In the genomic region with DNA sequence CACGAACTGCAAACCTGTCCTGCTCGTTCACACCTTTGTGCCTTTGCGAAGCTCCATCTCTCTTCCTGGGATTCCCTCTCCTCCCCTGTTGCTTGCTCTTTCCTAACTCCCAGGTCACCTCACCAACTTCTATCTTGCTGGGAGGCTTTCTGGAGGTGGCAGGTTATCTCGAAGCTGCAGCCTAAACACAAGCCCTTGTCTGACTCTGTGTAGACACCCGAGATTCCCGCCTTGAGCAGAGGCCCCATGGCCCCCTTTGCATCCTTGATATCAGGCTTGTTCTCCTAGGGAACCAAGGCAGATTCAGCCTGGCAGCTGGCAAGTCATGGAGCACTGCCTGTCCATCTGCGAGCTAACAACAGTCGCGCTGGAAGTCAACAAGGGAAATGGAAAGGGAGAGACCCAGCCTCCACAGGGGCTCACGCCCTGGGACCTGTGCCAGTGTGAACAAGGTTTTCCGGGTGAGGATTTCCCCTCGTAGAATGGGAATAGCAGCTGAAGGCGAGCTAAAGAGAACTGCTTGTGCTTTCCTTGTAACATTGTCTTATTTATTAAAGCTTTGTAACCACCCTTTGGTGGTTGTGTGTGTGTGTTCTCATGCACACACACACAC, we compare ENCODE assay signal across 1 cellular context.
TF ChIP-seq lines count a peak whose summit lies in the region.

No MANE protein-coding gene starts in this region.

TF ChIP-seq in GM23338, 12 proteins besides CTCF, POLR2A, EP300 and RAD21 (continued from another document):
- TF ChIP-seq, protein P1, sequence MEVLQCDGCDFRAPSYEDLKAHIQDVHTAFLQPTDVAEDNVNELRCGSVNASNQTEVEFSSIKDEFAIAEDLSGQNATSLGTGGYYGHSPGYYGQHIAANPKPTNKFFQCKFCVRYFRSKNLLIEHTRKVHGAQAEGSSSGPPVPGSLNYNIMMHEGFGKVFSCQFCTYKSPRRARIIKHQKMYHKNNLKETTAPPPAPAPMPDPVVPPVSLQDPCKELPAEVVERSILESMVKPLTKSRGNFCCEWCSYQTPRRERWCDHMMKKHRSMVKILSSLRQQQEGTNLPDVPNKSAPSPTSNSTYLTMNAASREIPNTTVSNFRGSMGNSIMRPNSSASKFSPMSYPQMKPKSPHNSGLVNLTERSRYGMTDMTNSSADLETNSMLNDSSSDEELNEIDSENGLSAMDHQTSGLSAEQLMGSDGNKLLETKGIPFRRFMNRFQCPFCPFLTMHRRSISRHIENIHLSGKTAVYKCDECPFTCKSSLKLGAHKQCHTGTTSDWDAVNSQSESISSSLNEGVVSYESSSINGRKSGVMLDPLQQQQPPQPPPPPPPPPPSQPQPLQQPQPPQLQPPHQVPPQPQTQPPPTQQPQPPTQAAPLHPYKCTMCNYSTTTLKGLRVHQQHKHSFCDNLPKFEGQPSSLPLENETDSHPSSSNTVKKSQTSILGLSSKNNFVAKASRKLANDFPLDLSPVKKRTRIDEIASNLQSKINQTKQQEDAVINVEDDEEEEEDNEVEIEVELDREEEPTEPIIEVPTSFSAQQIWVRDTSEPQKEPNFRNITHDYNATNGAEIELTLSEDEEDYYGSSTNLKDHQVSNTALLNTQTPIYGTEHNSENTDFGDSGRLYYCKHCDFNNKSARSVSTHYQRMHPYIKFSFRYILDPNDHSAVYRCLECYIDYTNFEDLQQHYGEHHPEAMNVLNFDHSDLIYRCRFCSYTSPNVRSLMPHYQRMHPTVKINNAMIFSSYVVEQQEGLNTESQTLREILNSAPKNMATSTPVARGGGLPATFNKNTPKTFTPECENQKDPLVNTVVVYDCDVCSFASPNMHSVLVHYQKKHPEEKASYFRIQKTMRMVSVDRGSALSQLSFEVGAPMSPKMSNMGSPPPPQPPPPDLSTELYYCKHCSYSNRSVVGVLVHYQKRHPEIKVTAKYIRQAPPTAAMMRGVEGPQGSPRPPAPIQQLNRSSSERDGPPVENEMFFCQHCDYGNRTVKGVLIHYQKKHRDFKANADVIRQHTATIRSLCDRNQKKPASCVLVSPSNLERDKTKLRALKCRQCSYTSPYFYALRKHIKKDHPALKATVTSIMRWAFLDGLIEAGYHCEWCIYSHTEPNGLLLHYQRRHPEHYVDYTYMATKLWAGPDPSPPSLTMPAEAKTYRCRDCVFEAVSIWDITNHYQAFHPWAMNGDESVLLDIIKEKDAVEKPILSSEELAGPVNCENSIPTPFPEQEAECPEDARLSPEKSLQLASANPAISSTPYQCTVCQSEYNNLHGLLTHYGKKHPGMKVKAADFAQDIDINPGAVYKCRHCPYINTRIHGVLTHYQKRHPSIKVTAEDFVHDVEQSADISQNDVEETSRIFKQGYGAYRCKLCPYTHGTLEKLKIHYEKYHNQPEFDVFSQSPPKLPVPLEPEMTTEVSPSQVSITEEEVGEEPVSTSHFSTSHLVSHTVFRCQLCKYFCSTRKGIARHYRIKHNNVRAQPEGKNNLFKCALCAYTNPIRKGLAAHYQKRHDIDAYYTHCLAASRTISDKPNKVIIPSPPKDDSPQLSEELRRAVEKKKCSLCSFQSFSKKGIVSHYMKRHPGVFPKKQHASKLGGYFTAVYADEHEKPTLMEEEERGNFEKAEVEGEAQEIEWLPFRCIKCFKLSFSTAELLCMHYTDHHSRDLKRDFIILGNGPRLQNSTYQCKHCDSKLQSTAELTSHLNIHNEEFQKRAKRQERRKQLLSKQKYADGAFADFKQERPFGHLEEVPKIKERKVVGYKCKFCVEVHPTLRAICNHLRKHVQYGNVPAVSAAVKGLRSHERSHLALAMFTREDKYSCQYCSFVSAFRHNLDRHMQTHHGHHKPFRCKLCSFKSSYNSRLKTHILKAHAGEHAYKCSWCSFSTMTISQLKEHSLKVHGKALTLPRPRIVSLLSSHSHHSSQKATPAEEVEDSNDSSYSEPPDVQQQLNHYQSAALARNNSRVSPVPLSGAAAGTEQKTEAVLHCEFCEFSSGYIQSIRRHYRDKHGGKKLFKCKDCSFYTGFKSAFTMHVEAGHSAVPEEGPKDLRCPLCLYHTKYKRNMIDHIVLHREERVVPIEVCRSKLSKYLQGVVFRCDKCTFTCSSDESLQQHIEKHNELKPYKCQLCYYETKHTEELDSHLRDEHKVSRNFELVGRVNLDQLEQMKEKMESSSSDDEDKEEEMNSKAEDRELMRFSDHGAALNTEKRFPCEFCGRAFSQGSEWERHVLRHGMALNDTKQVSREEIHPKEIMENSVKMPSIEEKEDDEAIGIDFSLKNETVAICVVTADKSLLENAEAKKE (CRISPR knock-in tag; IDR thresholded peaks at IDR 0.05) = no peak
- TF ChIP-seq POLR2AphosphoS5 (IDR thresholded peaks at IDR 0.05; ENCODE audit: low read depth) (no peak), NANOG (IDR thresholded peaks at IDR 0.05; ENCODE audit: borderline replicate concordance) (no peak), CREB1 (CRISPR knock-in tag; IDR thresholded peaks at IDR 0.05; ENCODE audit: low read depth) (no peak), EZH2 (IDR thresholded peaks at IDR 0.05; ENCODE audit: low read depth, unreplicated experiment) (no peak), EZH2phosphoT487 (IDR thresholded peaks at IDR 0.05; ENCODE audit: unreplicated experiment) (no peak)
- TF ChIP-seq, protein P2, sequence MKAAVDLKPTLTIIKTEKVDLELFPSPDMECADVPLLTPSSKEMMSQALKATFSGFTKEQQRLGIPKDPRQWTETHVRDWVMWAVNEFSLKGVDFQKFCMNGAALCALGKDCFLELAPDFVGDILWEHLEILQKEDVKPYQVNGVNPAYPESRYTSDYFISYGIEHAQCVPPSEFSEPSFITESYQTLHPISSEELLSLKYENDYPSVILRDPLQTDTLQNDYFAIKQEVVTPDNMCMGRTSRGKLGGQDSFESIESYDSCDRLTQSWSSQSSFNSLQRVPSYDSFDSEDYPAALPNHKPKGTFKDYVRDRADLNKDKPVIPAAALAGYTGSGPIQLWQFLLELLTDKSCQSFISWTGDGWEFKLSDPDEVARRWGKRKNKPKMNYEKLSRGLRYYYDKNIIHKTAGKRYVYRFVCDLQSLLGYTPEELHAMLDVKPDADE (IDR thresholded peaks at IDR 0.05) = no peak
